ENCODE assay signal across 16 cellular contexts in the genomic region with DNA sequence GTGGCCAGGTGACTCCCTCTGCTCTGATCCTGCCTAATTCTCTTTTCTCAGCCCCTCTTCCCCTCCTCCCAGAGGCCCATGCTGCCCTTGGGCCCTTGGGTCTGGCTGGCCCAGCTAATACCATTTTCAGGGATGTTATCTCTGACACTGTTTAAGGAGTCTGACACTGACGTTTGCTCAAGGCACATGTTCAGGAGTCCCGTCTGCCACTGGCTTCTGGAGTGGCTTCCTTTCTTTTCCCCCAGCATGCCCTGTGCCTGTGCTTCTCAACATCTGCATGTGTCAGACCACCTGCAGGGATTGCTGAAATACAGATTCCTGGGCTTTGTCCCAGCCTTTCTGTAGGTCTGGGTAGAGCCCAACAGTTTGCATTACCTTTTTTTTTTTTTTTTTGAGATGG.
"Had no signal": no experiment of that assay in that cellular context is flagged by ENCODE, and none has a peak within 500 bp of the region (broad histone marks: within the 10 kb centered on the region; RNA-seq: fewer than 3 reads in every experiment).

No MANE protein-coding gene starts in this region.

- H3K9me3 ChIP-seq: esophagus squamous epithelium, gastroesophageal sphincter, left ventricle myocardium inferior, lower lobe of right lung, neutrophil, right atrium auricular region had no signal

- H3K4me3 ChIP-seq: esophagus squamous epithelium, gastroesophageal sphincter, left ventricle myocardium inferior, lower lobe of right lung, right atrium auricular region had no signal

- H3K27me3 ChIP-seq: esophagus squamous epithelium, right atrium auricular region had no signal

- H3K36me3 ChIP-seq: esophagus squamous epithelium, gastroesophageal sphincter, left ventricle myocardium inferior, lower lobe of right lung, neutrophil, right atrium auricular region had no signal

- FAIRE-seq: keratinocyte, small intestine had no signal

- H3K4me1 ChIP-seq: esophagus squamous epithelium, gastroesophageal sphincter, left ventricle myocardium inferior, lower lobe of right lung, right atrium auricular region had no signal

- DNase-seq: effector memory CD8-positive, alpha-beta T cell; esophagus squamous epithelium; foreskin fibroblast; glutamatergic neuron; left ventricle myocardium inferior; lower lobe of right lung; naive B cell; small intestine; stimulated activated CD4-positive, alpha-beta T cell treated with anti-CD3 and anti-CD28 coated beads, Interleukin-12 subunit alpha, Interleukin-12 subunit beta, amount 100 ng/mL, for 4 hours; stimulated activated CD4-positive, alpha-beta T cell treated with anti-CD3 and anti-CD28 coated beads, Interleukin-2, amount 100 ng/mL, for 48 hours; stimulated activated naive CD4-positive, alpha-beta T cell treated with Interleukin-2 at 50 U/mL for 16 hours; trophoblast cell had no signal

- H3K27ac ChIP-seq: esophagus squamous epithelium, gastroesophageal sphincter, left ventricle myocardium inferior, lower lobe of right lung, neutrophil, right atrium auricular region had no signal

- ATAC-seq: effector memory CD8-positive, alpha-beta T cell; gastroesophageal sphincter; lower lobe of right lung had no signal
